1 cellular context compared by ENCODE assay signal in the genomic region with DNA sequence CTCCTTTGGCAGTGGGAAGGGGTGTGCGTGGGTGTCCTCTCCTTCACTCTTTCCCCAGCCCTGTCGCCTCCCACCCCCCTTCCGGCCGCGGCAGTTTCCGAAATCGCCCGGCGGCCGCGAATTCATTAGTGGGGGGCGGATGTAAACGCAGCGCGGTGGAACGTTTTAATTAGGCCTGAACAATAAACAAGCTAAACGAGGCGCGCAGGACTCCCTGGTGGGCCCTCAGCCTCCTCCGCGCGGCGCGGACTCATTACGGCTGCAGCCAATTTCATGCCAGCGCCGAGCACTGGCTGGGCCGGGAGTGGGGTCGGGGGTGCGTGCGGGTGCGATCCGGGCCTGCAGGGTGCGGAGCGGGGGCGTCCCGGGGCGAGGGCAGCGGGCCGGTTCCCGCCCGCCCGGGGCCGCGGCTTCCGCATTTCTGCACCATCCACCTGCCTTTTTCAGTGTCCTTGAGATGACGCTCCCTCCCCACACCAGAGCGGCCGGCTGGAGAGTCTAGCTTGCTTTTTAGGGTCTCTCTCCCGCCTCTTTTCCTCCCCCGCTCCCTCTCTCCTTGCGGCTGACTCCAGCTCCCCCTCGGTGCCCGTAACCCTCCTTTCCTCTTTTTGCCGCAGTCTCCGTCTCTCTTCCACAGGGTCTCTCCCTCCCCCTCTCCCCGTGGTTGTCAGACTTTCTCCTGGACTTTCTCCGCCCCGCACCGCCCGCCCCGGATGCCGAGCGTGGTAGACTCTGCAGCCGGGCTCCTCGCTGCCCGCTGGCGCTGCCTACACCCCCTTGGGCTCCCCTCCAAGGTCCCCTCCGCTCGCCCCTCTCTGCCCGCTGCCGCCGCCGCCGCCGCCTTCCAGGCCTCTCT.
A peak's percentile ranks its signal among the peaks of the same experiment; 100 is the strongest.
TF ChIP-seq lines count a peak whose summit lies in the region.

CISTR (minus strand) TSS at position 644 of the 856 bp plus-strand sequence.

TF ChIP-seq in WTC11, 78 proteins besides CTCF, POLR2A, EP300 and RAD21 (continued from another document):
- TF ChIP-seq, protein P1, sequence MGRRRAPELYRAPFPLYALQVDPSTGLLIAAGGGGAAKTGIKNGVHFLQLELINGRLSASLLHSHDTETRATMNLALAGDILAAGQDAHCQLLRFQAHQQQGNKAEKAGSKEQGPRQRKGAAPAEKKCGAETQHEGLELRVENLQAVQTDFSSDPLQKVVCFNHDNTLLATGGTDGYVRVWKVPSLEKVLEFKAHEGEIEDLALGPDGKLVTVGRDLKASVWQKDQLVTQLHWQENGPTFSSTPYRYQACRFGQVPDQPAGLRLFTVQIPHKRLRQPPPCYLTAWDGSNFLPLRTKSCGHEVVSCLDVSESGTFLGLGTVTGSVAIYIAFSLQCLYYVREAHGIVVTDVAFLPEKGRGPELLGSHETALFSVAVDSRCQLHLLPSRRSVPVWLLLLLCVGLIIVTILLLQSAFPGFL (CRISPR knock-in tag; IDR thresholded peaks at IDR 0.05; ENCODE audit: borderline replicate concordance): no peak
- 0 out of 2 replicates have a peak, but pooled peaks have one; percentile 12 for TF ChIP-seq SP1 (CRISPR knock-in tag; conservative IDR thresholded peaks at IDR 0.05)
- 0 out of 2 replicates have a peak, but pooled peaks have one; percentile 20 for TF ChIP-seq ZBTB43 (CRISPR knock-in tag; IDR thresholded peaks at IDR 0.05)
- TF ChIP-seq, protein P2, sequence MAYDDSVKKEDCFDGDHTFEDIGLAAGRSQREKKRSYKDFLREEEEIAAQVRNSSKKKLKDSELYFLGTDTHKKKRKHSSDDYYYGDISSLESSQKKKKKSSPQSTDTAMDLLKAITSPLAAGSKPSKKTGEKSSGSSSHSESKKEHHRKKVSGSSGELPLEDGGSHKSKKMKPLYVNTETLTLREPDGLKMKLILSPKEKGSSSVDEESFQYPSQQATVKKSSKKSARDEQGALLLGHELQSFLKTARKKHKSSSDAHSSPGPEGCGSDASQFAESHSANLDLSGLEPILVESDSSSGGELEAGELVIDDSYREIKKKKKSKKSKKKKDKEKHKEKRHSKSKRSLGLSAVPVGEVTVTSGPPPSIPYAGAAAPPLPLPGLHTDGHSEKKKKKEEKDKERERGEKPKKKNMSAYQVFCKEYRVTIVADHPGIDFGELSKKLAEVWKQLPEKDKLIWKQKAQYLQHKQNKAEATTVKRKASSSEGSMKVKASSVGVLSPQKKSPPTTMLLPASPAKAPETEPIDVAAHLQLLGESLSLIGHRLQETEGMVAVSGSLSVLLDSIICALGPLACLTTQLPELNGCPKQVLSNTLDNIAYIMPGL (CRISPR knock-in tag; IDR thresholded peaks at IDR 0.05): peak; percentile 61; the same call in 1 of the 2 replicates
